In the genomic region with DNA sequence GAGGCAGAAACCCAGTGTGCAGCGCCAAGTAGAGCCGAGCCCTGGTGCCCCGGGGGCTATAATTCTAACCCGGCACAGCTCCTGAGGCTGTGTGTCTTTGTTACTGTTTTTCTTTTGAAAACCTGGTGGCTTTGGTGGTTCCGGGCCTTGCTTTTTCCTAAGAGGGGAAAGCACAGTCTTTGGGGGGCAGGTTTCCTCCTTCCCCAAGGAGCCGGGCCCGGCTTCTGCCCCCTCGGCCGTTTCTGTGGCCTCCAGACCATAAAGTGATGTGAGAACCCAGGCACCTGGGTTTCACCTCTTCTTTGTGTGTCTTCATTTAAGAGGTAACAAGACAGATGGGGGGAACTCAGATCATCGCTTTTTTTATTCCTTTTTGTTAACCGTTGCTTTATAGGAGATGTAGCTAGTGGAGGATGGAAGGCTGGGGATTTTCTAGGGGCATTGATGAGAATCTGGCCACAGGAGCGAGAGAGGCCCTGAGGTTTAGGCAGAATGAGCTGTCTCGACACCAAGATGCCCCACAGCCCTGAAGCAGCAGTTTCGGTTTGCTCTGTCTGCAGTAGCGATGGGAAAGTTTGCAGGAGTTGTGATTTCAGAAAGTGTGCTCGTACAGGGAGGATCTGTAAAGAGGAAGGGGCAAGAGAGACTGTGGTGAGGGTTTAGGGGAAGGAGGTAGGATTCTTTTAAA, we compare ENCODE assay signal across 10 cellular contexts.
A peak's percentile ranks its signal among the peaks of the same experiment; 100 is the strongest.
DNase-seq lines count a peak whose midpoint lies in the region; ATAC-seq and TF ChIP-seq lines count a peak whose summit lies in the region.
"Had no signal": no experiment of that assay in that cellular context is flagged by ENCODE, and none has a peak within 500 bp of the region (broad histone marks: within the 10 kb centered on the region; RNA-seq: fewer than 3 reads in every experiment).

No MANE protein-coding gene starts in this region.

- peaks cover 0 to 2% (median 0%) of the 10 kb centered on the region in 7 donors for H3K9me3 Mint-ChIP-seq in CD14-positive monocyte

- no peak overlapping the region for H3K27ac Mint-ChIP-seq in CD14-positive monocyte

- peaks cover 0 to 2% (median 1%) of the 10 kb centered on the region in 3 donors for H3K27me3 Mint-ChIP-seq in CD14-positive monocyte (ENCODE audit: low read depth in 3 of 3)

- peaks cover 2% of the 10 kb centered on the region for H3K4me1 Mint-ChIP-seq in CD14-positive monocyte

- no peaks in the 10 kb centered on the region for H3K27me3 ChIP-seq in effector memory CD4-positive, alpha-beta T cell (replicated peaks; ENCODE audit: control insufficient read depth, insufficient read depth, low read length, poor library complexity, severe bottlenecking)
- H3K27me3 ChIP-seq in vagina = no peaks in the 10 kb centered on the region
- H3K27me3 ChIP-seq: left lung had no signal

- peak overlapping the region; percentile 69 for H3K27ac ChIP-seq in effector memory CD4-positive, alpha-beta T cell (ENCODE audit: insufficient read depth, low read length, poor library complexity, severe bottlenecking)
- H3K27ac ChIP-seq in vagina = no peak overlapping the region
- H3K27ac ChIP-seq: left lung had no signal

- peaks cover 10% of the 10 kb centered on the region for H3K36me3 ChIP-seq in effector memory CD4-positive, alpha-beta T cell (ENCODE audit: control insufficient read depth, insufficient read depth, low read length)
- peaks cover 0 to 6% of the 10 kb centered on the region in 2 donors for H3K36me3 ChIP-seq in vagina

- H3K9me3 ChIP-seq in effector memory CD4-positive, alpha-beta T cell (ENCODE audit: control insufficient read depth, low read length) = no peaks in the 10 kb centered on the region
- H3K9me3 ChIP-seq in vagina = no peaks in the 10 kb centered on the region
- H3K9me3 ChIP-seq: left lung had no signal

- no peak for TF ChIP-seq POLR2A in vagina (IDR thresholded peaks at IDR 0.05)

- peak; percentile 89 for ATAC-seq in GM18502 (IDR thresholded peaks at IDR 0.05; ENCODE audit: poor library complexity, unreplicated experiment)
- peak; percentile 83 for ATAC-seq in GM21390 (IDR thresholded peaks at IDR 0.05; ENCODE audit: unreplicated experiment)
- peak; percentile 87 for ATAC-seq in HG03442 (IDR thresholded peaks at IDR 0.05; ENCODE audit: unreplicated experiment)
- ATAC-seq: left lung had no signal

- intact Hi-C loops in vagina (cut with DNase I) (no loop called here), CD14-positive monocyte (cut with micrococcal nuclease) (no loop called here)

- no peaks in the 10 kb centered on the region for H3K36me3 Mint-ChIP-seq in CD14-positive monocyte

- TF ChIP-seq CTCF in vagina (IDR thresholded peaks at IDR 0.05) (no peak), CD14-positive monocyte (IDR thresholded peaks at IDR 0.05) (no peak)

- DNase-seq in effector memory CD4-positive, alpha-beta T cell = no peak
- DNase-seq in vagina (ENCODE audit: extremely low spot score in 2 of 2) = no peak
- DNase-seq in CD14-positive monocyte (ENCODE audit: low spot score) = no peak
- DNase-seq in NCI-H524 treated with DMSO at 0.1 percent for 48 hours (lab: John Stamatoyannopoulos, UW) = no peak
- DNase-seq in inferior parietal cortex (ENCODE audit: extremely low spot score) = no peak
- DNase-seq: left lung, OCI-M1 had no signal

- no peak overlapping the region for H3K4me3 Mint-ChIP-seq in CD14-positive monocyte

- peak overlapping the region; percentile 41 for H3K4me3 ChIP-seq in effector memory CD4-positive, alpha-beta T cell (ENCODE audit: insufficient read depth, low read depth, low read length, poor library complexity, severe bottlenecking)
- H3K4me3 ChIP-seq in vagina = no peak overlapping the region
- H3K4me3 ChIP-seq: left lung had no signal

- peaks cover 4% of the 10 kb centered on the region for H3K4me1 ChIP-seq in effector memory CD4-positive, alpha-beta T cell (ENCODE audit: control insufficient read depth, insufficient read depth, low read length, poor library complexity, severe bottlenecking)
- no peaks in the 10 kb centered on the region for H3K4me1 ChIP-seq in vagina
